ENCODE assay signal across 14 cellular contexts in genomic region chr10:94287331-94287730, GRCh38.
"Had no signal": no experiment of that assay in that cellular context is flagged by ENCODE, and none has a peak within 500 bp of the region (broad histone marks: within the 10 kb centered on the region; RNA-seq: fewer than 3 reads in every experiment).

No MANE protein-coding gene starts in this region.

- ATAC-seq: foreskin keratinocyte, T-helper 17 cell, WTC11 had no signal

- H3K36me3 ChIP-seq: transverse colon had no signal

- H3K4me1 ChIP-seq: foreskin keratinocyte, parathyroid adenoma had no signal

- H3K9me3 ChIP-seq: esophagus muscularis mucosa, left ventricle myocardium inferior, right atrium auricular region, transverse colon had no signal

- DNase-seq: activated CD4-positive, alpha-beta T cell treated with anti-CD3 and anti-CD28 coated beads for 48 hours; activated CD8-positive, alpha-beta memory T cell treated with anti-CD3 and anti-CD28 coated beads for 24 hours; activated naive CD4-positive, alpha-beta T cell treated with anti-CD3 and anti-CD28 coated beads for 36 hours; foreskin keratinocyte; left ventricle myocardium inferior; stimulated activated naive CD4-positive, alpha-beta T cell; substantia nigra; T-helper 17 cell; transverse colon had no signal

- H3K4me3 ChIP-seq: esophagus muscularis mucosa, left ventricle myocardium inferior, right atrium auricular region, SK-N-MC, transverse colon had no signal

- H3K9ac ChIP-seq: parathyroid adenoma had no signal

- H3K27me3 ChIP-seq: esophagus muscularis mucosa, right atrium auricular region, transverse colon had no signal
